8 cellular contexts compared by ENCODE assay signal in the genomic region with DNA sequence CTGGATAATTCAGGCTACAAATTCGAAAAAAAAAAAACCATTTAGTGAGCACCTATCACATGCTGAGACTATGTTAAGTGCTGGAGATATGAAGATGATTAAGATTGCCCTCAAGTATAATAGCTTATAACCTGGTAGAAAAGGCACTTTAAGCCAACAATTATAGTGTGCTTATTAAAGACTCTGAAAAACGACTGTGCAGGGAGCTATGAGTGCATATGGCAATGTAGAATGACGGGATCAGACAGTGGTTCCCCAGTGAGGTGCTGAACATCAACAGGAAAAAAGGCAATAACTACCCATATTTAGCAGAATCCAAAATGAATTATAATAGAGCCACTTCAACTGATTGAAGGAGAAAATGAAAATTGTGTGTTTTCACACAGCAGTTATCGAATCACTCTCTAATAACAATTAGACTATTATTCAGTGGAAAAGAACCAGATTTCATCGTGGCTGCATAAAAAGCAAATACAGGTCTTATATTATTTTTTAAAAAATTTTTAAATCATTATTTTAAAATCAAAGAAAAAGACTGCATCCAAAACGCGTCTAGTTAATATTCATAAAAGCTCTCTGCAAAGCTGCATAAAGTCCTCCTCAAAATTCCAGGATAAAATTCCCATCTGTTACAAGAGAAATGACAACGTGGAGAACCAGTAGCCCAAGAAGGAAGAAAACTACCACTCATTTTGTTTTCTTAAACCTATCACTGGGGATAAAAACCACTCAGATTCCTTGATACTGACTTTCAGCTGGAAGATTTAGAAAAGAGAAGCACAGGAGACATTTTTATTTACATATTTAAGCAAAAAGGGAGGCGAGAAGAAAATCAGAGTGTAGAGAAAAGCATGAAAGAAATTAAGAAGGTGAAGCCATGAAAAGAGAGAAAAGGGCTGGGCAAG. TPM values are rescaled to one million over a fixed set of nuclear protein-coding genes. Genes with fewer than 3 reads are reported as not detected.
DNase-seq lines count a peak whose midpoint lies in the region; ATAC-seq and TF ChIP-seq lines count a peak whose summit lies in the region.

No MANE protein-coding gene starts in this region.

- no peaks in the 10 kb centered on the region for H3K9me3 ChIP-seq in CD4-positive, alpha-beta T cell (ENCODE audit: control insufficient read depth, low read length)
- H3K9me3 ChIP-seq in Loucy (ENCODE audit: insufficient read depth, low read depth, low read length), result no peaks in the 10 kb centered on the region
- H3K9me3 ChIP-seq in mammary epithelial cell (replicated peaks; ENCODE audit: insufficient read depth, low read length), result no peaks in the 10 kb centered on the region
- no peaks in the 10 kb centered on the region for H3K9me3 ChIP-seq in mononuclear cell (ENCODE audit: low read depth, low read length)

- H3K27me3 Mint-ChIP-seq in CD4-positive, alpha-beta T cell, result peaks cover 9% of the 10 kb centered on the region

- 11% methylated on average over 9 of the region's 9 CpGs for WGBS in mammary epithelial cell (ENCODE audit: low coverage, missing lambda C conversion rate)

- H3K4me3 Mint-ChIP-seq in CD4-positive, alpha-beta T cell, result peak overlapping the region; percentile 95

- DNase-seq in CD4-positive, alpha-beta T cell, result no peak
- DNase-seq in mammary epithelial cell (no peak), HK-2 (ENCODE audit: unreplicated experiment) (no peak), NCI-H526 treated with DMSO at 0.1 percent for 48 hours (lab: John Stamatoyannopoulos, UW) (no peak), NCI-H748 (lab: John Stamatoyannopoulos, UW; ENCODE audit: unreplicated experiment) (no peak), NCI-H510A (lab: John Stamatoyannopoulos, UW) (no peak)

- peak overlapping the region; percentile 74 for H3K27ac Mint-ChIP-seq in CD4-positive, alpha-beta T cell

- 0 out of 2 replicates have a peak, but pooled peaks cover 4% of the 10 kb centered on the region for H3F3A ChIP-seq in Loucy (ENCODE audit: low read depth)

- H3K4me1 ChIP-seq in Loucy (ENCODE audit: insufficient read depth, low read length, poor library complexity, severe bottlenecking) (peaks cover 55% of the 10 kb centered on the region), mammary epithelial cell (ENCODE audit: insufficient read depth, low read length) (peaks cover 8% of the 10 kb centered on the region), mononuclear cell (ENCODE audit: insufficient read depth, low read length) (peaks cover 19% of the 10 kb centered on the region)

- no peaks in the 10 kb centered on the region for H3K36me3 ChIP-seq in Loucy (ENCODE audit: insufficient read depth, low read length)
- no peaks in the 10 kb centered on the region for H3K36me3 ChIP-seq in mammary epithelial cell (ENCODE audit: insufficient read depth, low read length)

- H3K79me2 ChIP-seq in Loucy (ENCODE audit: insufficient read depth, low read length) (peaks cover 65% of the 10 kb centered on the region), mammary epithelial cell (ENCODE audit: insufficient read depth, low read length) (peaks cover 67% of the 10 kb centered on the region)

- peaks cover 33% of the 10 kb centered on the region for H3K4me1 Mint-ChIP-seq in CD4-positive, alpha-beta T cell (ENCODE audit: low read depth)

- H4K20me1 ChIP-seq in Loucy (ENCODE audit: insufficient read depth, low read length, poor library complexity, severe bottlenecking), result peaks cover 20% of the 10 kb centered on the region
- H4K20me1 ChIP-seq in mammary epithelial cell (ENCODE audit: insufficient read depth, low read length), result no peaks in the 10 kb centered on the region

- TSS peak; percentile 20 for BruUV-seq in mammary epithelial cell (replicated peaks; lab: Mats Ljungman, UMichigan)

- TF ChIP-seq CTCF in CD4-positive, alpha-beta T cell (IDR thresholded peaks at IDR 0.05), result no peak
- no peak for TF ChIP-seq CTCF in Loucy (conservative IDR thresholded peaks at IDR 0.05; ENCODE audit: low read length)
- TF ChIP-seq CTCF in mammary epithelial cell (conservative IDR thresholded peaks at IDR 0.05 in 1 of 2, IDR thresholded peaks at IDR 0.05 in 1 of 2; ENCODE audit: extremely low read depth in 1 of 2, insufficient read depth in 1 of 2, low read depth in 1 of 2, low read length in 2 of 2), result no peak

- CTCF ChIA-PET in CD4-positive, alpha-beta T cell (lab: Charles Lee), result interaction anchor here (0.7 to 1.1 kb wide), 2 partner anchors 420 to 491 kb away, joined by 3 to 7 read pairs; partner anchors contain the start of gene MAML2
- CTCF ChIA-PET in mammary epithelial cell (lab: Charles Lee; ENCODE audit: low non-redundant PET), result interaction anchor here (0.5 kb wide), 1 partner anchor 420 kb away, joined by 3 read pairs; the partner anchor contains the start of gene MAML2

- H3K27ac ChIP-seq in CD4-positive, alpha-beta T cell (ENCODE audit: low read depth, low read length), result no peak overlapping the region
- peak overlapping the region; percentile 90 for H3K27ac ChIP-seq in mammary epithelial cell (ENCODE audit: insufficient read depth, low read depth, low read length)

- H2AFZ ChIP-seq in Loucy (ENCODE audit: low read length) (peak overlapping the region; percentile 92), mammary epithelial cell (ENCODE audit: low read depth, low read length) (peak overlapping the region; percentile 85)

- no peaks in the 10 kb centered on the region for H3K9me2 ChIP-seq in Loucy (replicated peaks; ENCODE audit: low read depth, low read length)

- dilution Hi-C loops in mammary epithelial cell (cut with HindIII; ENCODE audit: low sequenced_read_pairs), result loop anchor here (10.0 kb wide), 1 partner anchor 472 kb away; the partner anchor contains the start of gene JRKL

- no peak for ATAC-seq in CD4-positive, alpha-beta T cell (ENCODE audit: poor library complexity)

- H3K4me2 ChIP-seq in Loucy (ENCODE audit: low read depth, low read length, poor library complexity, severe bottlenecking) (peak overlapping the region; percentile 89), mammary epithelial cell (ENCODE audit: insufficient read depth, low read depth, low read length) (peak overlapping the region; percentile 93)

- no peaks in the 10 kb centered on the region for H3K27me3 ChIP-seq in CD4-positive, alpha-beta T cell (ENCODE audit: control insufficient read depth, insufficient read depth, low read length)
- H3K27me3 ChIP-seq in Loucy (ENCODE audit: insufficient read depth, low read length, poor library complexity, severe bottlenecking) (no peaks in the 10 kb centered on the region), mammary epithelial cell (ENCODE audit: insufficient read depth, low read length) (no peaks in the 10 kb centered on the region), mononuclear cell (ENCODE audit: insufficient read depth, low read length) (no peaks in the 10 kb centered on the region)

- H3K4me3 ChIP-seq in Loucy (ENCODE audit: low read length, poor library complexity, severe bottlenecking), result peak overlapping the region; percentile 91
- H3K4me3 ChIP-seq in mammary epithelial cell (replicated peaks in 1 of 3; ENCODE audit: insufficient read depth in 1 of 3, low read depth in 2 of 3, low read length in 3 of 3), result peak overlapping the region; percentile 69 to 98 (median 70)
- H3K4me3 ChIP-seq in mononuclear cell (ENCODE audit: low read length), result peak overlapping the region; percentile 94

- H3K36me3 Mint-ChIP-seq in CD4-positive, alpha-beta T cell (ENCODE audit: low read depth), result peaks cover 12% of the 10 kb centered on the region

- peak overlapping the region; percentile 91 for H3K9ac ChIP-seq in Loucy (ENCODE audit: low read depth, low read length, poor library complexity, severe bottlenecking)
- peak overlapping the region; percentile 94 for H3K9ac ChIP-seq in mammary epithelial cell (ENCODE audit: insufficient read depth, low read length)

- intact Hi-C loops in CD4-positive, alpha-beta T cell (cut with DNase I, micrococcal nuclease), result no loop called here
- intact Hi-C loops in mammary epithelial cell (cut with micrococcal nuclease), result loop anchor here (1.0 to 2.0 kb wide), 4 partner anchors 38 to 420 kb away; partner anchors contain the start of genes CEP57 and MAML2

- in situ Hi-C loops in mammary epithelial cell (cut with MboI; ENCODE audit: low sequenced_read_pairs in 2 of 2), result no loop called here

- POLR2A ChIA-PET in CD4-positive, alpha-beta T cell (lab: Charles Lee), result interaction anchor here (1.0 to 2.4 kb wide), 2 partner anchors 467 to 856 kb away, joined by 4 to 7 read pairs; partner anchors contain the start of genes CCDC82, JRKL and SRSF8

- H3K9me3 Mint-ChIP-seq in CD4-positive, alpha-beta T cell, result no peaks in the 10 kb centered on the region

RNA-seq across cellular contexts. Expression of gene MTMR2, which starts 1.1 kb away (rescaled TPM):
- total RNA-seq in CD4-positive, alpha-beta T cell, result 1 to 10 TPM; 6.6 to 6.9 TPM
- total RNA-seq in mammary epithelial cell, result 10 to 100 TPM; 47.2 to 50.7 TPM
- 23.8 TPM for polyA plus RNA-seq in mammary epithelial cell
- 35.9 TPM for polyA minus RNA-seq in mammary epithelial cell
- total RNA-seq in mononuclear cell, result 8.2 TPM
